ENCODE assay signal across 1 cellular context in the genomic region with DNA sequence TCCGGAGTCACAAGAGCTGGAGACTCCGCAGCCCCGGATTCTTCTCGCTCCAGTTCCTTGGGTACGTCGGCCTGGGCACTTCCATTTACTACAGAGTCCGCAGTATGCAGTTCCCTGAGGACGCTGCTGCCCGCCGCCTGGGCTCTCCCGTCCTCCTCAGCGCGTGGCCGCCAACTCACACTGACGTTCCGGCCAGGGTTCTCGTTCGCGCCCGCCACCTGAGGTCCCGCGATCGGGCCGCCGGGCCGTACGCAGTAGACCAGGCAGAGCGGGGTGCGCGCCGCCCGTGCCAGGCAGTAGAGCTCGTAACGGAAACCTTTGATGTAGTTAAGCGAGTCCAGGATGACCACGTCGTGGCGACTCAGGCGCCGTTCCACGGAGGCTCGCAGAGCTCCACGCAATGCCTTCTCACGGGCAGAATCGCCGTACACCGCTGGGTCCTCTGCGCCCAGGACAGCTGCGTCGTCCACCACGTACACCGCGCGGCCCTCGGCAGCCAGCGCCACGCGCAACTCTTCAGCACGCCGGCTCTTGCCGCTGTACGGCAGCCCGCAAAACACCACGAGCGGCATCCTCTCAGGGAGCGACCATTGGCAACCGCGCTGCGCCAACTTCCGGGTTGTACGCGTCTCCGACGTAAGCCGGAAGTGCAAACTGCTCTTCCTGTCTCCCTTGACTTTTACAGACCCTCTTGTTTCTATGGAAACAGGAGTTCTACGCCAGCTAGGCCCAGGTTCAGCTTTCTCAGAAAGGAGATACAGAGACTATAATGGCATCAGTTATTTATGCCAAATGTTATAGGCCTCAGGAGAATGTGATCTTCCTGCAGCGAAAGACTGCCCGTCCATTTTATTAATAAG.
TF ChIP-seq lines count a peak whose summit lies in the region.

TSS of gene KTI12 (minus strand) at position 621 of the 860 bp plus-strand sequence. CDS start at position 572, 49 bp downstream.

TF ChIP-seq in K562, 482 proteins besides CTCF, POLR2A, EP300 and RAD21 (continued from another document and continues in another):
- TF ChIP-seq BCLAF1 (IDR thresholded peaks at IDR 0.05; ENCODE audit: borderline replicate concordance in 1 of 2, control insufficient read depth in 1 of 2, low read depth in 2 of 2, low read length in 1 of 2) (no peak), C11orf30 (IDR thresholded peaks at IDR 0.05; ENCODE audit: low read depth) (peak; percentile 65; the same call in 1 of the 2 replicates), ZNF311 (CRISPR knock-in tag; IDR thresholded peaks at IDR 0.05) (no peak), ZNF140 (CRISPR knock-in tag; IDR thresholded peaks at IDR 0.05) (no peak), SREBF1 (IDR thresholded peaks at IDR 0.05; ENCODE audit: borderline replicate concordance, low read depth, low read length) (no peak), HDAC2 (IDR thresholded peaks at IDR 0.05) (peak; percentile 84; the same call in 1 of the 2 replicates), KLF6 (CRISPR knock-in tag; IDR thresholded peaks at IDR 0.05; ENCODE audit: borderline replicate concordance) (no peak), SOX6 (IDR thresholded peaks at IDR 0.05) (0 out of 2 replicates have a peak, but pooled peaks have one; percentile 20), ZNF57 (CRISPR knock-in tag; IDR thresholded peaks at IDR 0.05) (no peak), TCF7L2 (IDR thresholded peaks at IDR 0.05; ENCODE audit: low read depth, low read length) (peak; percentile 63; the same call in 1 of the 2 replicates), TCFL5 (CRISPR knock-in tag; conservative IDR thresholded peaks at IDR 0.05) (0 out of 2 replicates have a peak, but pooled peaks have one; percentile 23), JUND (IDR thresholded peaks at IDR 0.05; ENCODE audit: borderline replicate concordance, low read depth, low read length) (peak; percentile 72), JUND (tag; IDR thresholded peaks at IDR 0.05; ENCODE audit: borderline replicate concordance, low read depth, low read length) (no peak; the same call in 2 of the 3 replicates), TAL1 (IDR thresholded peaks at IDR 0.05) (no peak), BRD4 (IDR thresholded peaks at IDR 0.05) (peak; percentile 53), TAF9B (IDR thresholded peaks at IDR 0.05; ENCODE audit: partially characterized antibody) (no peak), ZNF766 (CRISPR knock-in tag; conservative IDR thresholded peaks at IDR 0.05) (0 out of 2 replicates have a peak, but pooled peaks have one; percentile 37), TAF7 (tag; IDR thresholded peaks at IDR 0.05) (peak; percentile 21; the same call in 1 of the 2 replicates), ZHX1 (conservative IDR thresholded peaks at IDR 0.05; ENCODE audit: low read length) (0 out of 2 replicates have a peak, but pooled peaks have one; percentile 29), NCOA2 (IDR thresholded peaks at IDR 0.05; ENCODE audit: partially characterized antibody in 2 of 2) (no peak), HCFC1 (IDR thresholded peaks at IDR 0.05; ENCODE audit: low read depth, low read length) (peak; percentile 75), TBP (optimal IDR thresholded peaks at IDR 0.05; ENCODE audit: low read depth, low read length) (peak; percentile 73), PHTF2 (CRISPR knock-in tag; IDR thresholded peaks at IDR 0.05) (no peak), NR2C1 (IDR thresholded peaks at IDR 0.05) (peak; percentile 81), NR2C1 (tag; IDR thresholded peaks at IDR 0.05) (peak; percentile 86), ZKSCAN1 (IDR thresholded peaks at IDR 0.05; ENCODE audit: low read depth, low read length) (0 out of 2 replicates have a peak, but pooled peaks have one; percentile 45), NCOA4 (IDR thresholded peaks at IDR 0.05; ENCODE audit: partially characterized antibody) (no peak), RREB1 (CRISPR knock-in tag; IDR thresholded peaks at IDR 0.05) (0 out of 2 replicates have a peak, but pooled peaks have one; percentile 75), RBM14 (IDR thresholded peaks at IDR 0.05; ENCODE audit: borderline replicate concordance, insufficient read depth, low read depth, low read length) (no peak), MEF2D (tag; conservative IDR thresholded peaks at IDR 0.05; ENCODE audit: low read depth) (no peak), FUS (optimal IDR thresholded peaks at IDR 0.05; ENCODE audit: low read depth, low read length) (peak; percentile 83), ATF6 (CRISPR knock-in tag; IDR thresholded peaks at IDR 0.05) (peak; percentile 94; the same call in 1 of the 2 replicates)
- TF ChIP-seq, protein P1, sequence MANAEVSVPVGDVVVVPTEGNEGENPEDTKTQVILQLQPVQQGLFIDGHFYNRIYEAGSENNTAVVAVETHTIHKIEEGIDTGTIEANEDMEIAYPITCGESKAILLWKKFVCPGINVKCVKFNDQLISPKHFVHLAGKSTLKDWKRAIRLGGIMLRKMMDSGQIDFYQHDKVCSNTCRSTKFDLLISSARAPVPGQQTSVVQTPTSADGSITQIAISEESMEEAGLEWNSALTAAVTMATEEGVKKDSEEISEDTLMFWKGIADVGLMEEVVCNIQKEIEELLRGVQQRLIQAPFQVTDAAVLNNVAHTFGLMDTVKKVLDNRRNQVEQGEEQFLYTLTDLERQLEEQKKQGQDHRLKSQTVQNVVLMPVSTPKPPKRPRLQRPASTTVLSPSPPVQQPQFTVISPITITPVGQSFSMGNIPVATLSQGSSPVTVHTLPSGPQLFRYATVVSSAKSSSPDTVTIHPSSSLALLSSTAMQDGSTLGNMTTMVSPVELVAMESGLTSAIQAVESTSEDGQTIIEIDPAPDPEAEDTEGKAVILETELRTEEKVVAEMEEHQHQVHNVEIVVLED (CRISPR knock-in tag; IDR thresholded peaks at IDR 0.05), result peak; percentile 94
- TF ChIP-seq, protein P2, sequence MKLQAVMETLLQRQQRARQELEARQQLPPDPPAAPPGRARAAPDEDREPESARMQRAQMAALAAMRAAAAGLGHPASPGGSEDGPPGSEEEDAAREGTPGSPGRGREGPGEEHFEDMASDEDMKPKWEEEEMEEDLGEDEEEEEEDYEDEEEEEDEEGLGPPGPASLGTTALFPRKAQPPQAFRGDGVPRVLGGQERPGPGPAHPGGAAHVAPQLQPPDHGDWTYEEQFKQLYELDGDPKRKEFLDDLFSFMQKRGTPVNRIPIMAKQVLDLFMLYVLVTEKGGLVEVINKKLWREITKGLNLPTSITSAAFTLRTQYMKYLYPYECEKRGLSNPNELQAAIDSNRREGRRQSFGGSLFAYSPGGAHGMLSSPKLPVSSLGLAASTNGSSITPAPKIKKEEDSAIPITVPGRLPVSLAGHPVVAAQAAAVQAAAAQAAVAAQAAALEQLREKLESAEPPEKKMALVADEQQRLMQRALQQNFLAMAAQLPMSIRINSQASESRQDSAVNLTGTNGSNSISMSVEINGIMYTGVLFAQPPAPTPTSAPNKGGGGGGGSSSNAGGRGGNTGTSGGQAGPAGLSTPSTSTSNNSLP (IDR thresholded peaks at IDR 0.05; ENCODE audit: borderline replicate concordance, low read depth, low read length), result no peak
- TF ChIP-seq, protein P3, sequence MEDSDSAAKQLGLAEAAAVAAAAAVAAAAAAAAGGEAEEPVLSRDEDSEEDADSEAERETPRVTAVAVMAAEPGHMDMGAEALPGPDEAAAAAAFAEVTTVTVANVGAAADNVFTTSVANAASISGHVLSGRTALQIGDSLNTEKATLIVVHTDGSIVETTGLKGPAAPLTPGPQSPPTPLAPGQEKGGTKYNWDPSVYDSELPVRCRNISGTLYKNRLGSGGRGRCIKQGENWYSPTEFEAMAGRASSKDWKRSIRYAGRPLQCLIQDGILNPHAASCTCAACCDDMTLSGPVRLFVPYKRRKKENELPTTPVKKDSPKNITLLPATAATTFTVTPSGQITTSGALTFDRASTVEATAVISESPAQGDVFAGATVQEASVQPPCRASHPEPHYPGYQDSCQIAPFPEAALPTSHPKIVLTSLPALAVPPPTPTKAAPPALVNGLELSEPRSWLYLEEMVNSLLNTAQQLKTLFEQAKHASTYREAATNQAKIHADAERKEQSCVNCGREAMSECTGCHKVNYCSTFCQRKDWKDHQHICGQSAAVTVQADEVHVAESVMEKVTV (CRISPR knock-in tag; IDR thresholded peaks at IDR 0.05), result 0 out of 2 replicates have a peak, but pooled peaks have one; percentile 18
